In genomic region chr1:23116921-23117699, GRCh38 we compare ENCODE assay signal across 16 cellular contexts. TPM values are rescaled to one million over a fixed set of nuclear protein-coding genes. Genes with fewer than 3 reads are reported as not detected.
DNase-seq lines count a peak whose midpoint lies in the region; ATAC-seq and TF ChIP-seq lines count a peak whose summit lies in the region.
"Had no signal": no experiment of that assay in that cellular context is flagged by ENCODE, and none has a peak within 500 bp of the region (broad histone marks: within the 10 kb centered on the region; RNA-seq: fewer than 3 reads in every experiment).

No MANE protein-coding gene starts in this region.

- DNase-seq in CD4-positive, alpha-beta T cell: no peak
- no peak for DNase-seq in RWPE1 (ENCODE audit: low spot score)
- DNase-seq in chondrocyte (ENCODE audit: low spot score): no peak
- no peak for DNase-seq in natural killer cell treated with Interleukin-12 subunit alpha and Interleukin-12 subunit beta and Interleukin-15 and Interleukin-18, amount 100 ng/mL, for 72 hours (ENCODE audit: low spot score)
- no peak for DNase-seq in activated T-cell treated with anti-CD3 and anti-CD28 coated beads, Interleukin-2, amount 50 U/mL, for 1 hour
- DNase-seq in coronary artery (ENCODE audit: low spot score): no peak
- DNase-seq: DMS153, H9, heart left ventricle, KG1, NCI-H2171 treated with DMSO at 0.1 percent for 48 hours, NCI-H526 had no signal

- H3K4me3 ChIP-seq in coronary artery: no peak overlapping the region
- H3K4me3 ChIP-seq: heart left ventricle, prostate gland had no signal

- H3K27me3 Mint-ChIP-seq in CD4-positive, alpha-beta T cell: no peaks in the 10 kb centered on the region
- no peaks in the 10 kb centered on the region for H3K27me3 Mint-ChIP-seq in chondrocyte (ENCODE audit: low read depth)
- H3K27me3 Mint-ChIP-seq in natural killer cell treated with Interleukin-12 subunit alpha and Interleukin-12 subunit beta and Interleukin-15 and Interleukin-18, amount 100 ng/mL, for 72 hours: no peaks in the 10 kb centered on the region
- H3K27me3 Mint-ChIP-seq: activated naive CD8-positive, alpha-beta T cell had no signal

- no peak for ATAC-seq in CD4-positive, alpha-beta T cell (ENCODE audit: poor library complexity)
- ATAC-seq in natural killer cell treated with Interleukin-12 subunit alpha and Interleukin-12 subunit beta and Interleukin-15 and Interleukin-18, amount 100 ng/mL, for 72 hours: no peak
- ATAC-seq in HG02571 (IDR thresholded peaks at IDR 0.05; ENCODE audit: unreplicated experiment): no peak
- ATAC-seq: heart left ventricle had no signal

- H3K9me3 ChIP-seq in CD4-positive, alpha-beta T cell (ENCODE audit: control insufficient read depth, low read length): no peaks in the 10 kb centered on the region
- H3K9me3 ChIP-seq: heart left ventricle, prostate gland had no signal

- no peaks in the 10 kb centered on the region for H3K27me3 ChIP-seq in CD4-positive, alpha-beta T cell (ENCODE audit: control insufficient read depth, insufficient read depth, low read length)
- H3K27me3 ChIP-seq: heart left ventricle had no signal

- H3K4me3 Mint-ChIP-seq in CD4-positive, alpha-beta T cell: no peak overlapping the region
- no peak overlapping the region for H3K4me3 Mint-ChIP-seq in chondrocyte (ENCODE audit: unreplicated experiment)
- H3K4me3 Mint-ChIP-seq in natural killer cell treated with Interleukin-12 subunit alpha and Interleukin-12 subunit beta and Interleukin-15 and Interleukin-18, amount 100 ng/mL, for 72 hours: peak overlapping the region; percentile 38
- H3K4me3 Mint-ChIP-seq: H9 had no signal

- CTCF ChIA-PET in CD4-positive, alpha-beta T cell (lab: Charles Lee): no interaction called here
- CTCF ChIA-PET in RWPE1 (lab: Yijun Ruan, JAX): no interaction called here

- intact Hi-C loops in CD4-positive, alpha-beta T cell (cut with DNase I, micrococcal nuclease): loop anchor here in 1 of 2 experiments (5.0 kb wide), 1 partner anchor 50 kb away; the partner anchor contains the start of gene LUZP1

- POLR2A ChIA-PET in CD4-positive, alpha-beta T cell (lab: Charles Lee): no interaction called here
- POLR2A ChIA-PET in RWPE1 (lab: Yijun Ruan, JAX; ENCODE audit: low non-redundant PET): no interaction called here

- H3K27ac Mint-ChIP-seq in CD4-positive, alpha-beta T cell: peak overlapping the region; percentile 5
- peak overlapping the region; percentile 65 for H3K27ac Mint-ChIP-seq in chondrocyte (ENCODE audit: unreplicated experiment)
- H3K27ac Mint-ChIP-seq in natural killer cell treated with Interleukin-12 subunit alpha and Interleukin-12 subunit beta and Interleukin-15 and Interleukin-18, amount 100 ng/mL, for 72 hours: peak overlapping the region; percentile 0 to 10
- H3K27ac Mint-ChIP-seq: activated naive CD8-positive, alpha-beta T cell; activated T-helper 2 cell treated with anti-CD3 and anti-CD28 coated beads, Interferon-gamma antibody, Interleukin-2, Interleukin-4, amounts not matched to agents 10 μg/mL and 5 μg/mL and 100 μg/mL, durations not matched to agents 14 hours and 24 hours and 36 hours had no signal

- no peak for TF ChIP-seq CTCF in CD4-positive, alpha-beta T cell (IDR thresholded peaks at IDR 0.05)
- TF ChIP-seq CTCF in RWPE1 (conservative IDR thresholded peaks at IDR 0.05; ENCODE audit: low read depth) (no peak), chondrocyte (IDR thresholded peaks at IDR 0.05) (no peak), coronary artery (IDR thresholded peaks at IDR 0.05) (no peak)

- H3K9me3 Mint-ChIP-seq in CD4-positive, alpha-beta T cell: no peaks in the 10 kb centered on the region
- no peaks in the 10 kb centered on the region for H3K9me3 Mint-ChIP-seq in chondrocyte (ENCODE audit: low read depth)
- H3K9me3 Mint-ChIP-seq in natural killer cell treated with Interleukin-12 subunit alpha and Interleukin-12 subunit beta and Interleukin-15 and Interleukin-18, amount 100 ng/mL, for 72 hours: no peaks in the 10 kb centered on the region
- H3K9me3 Mint-ChIP-seq: activated T-helper 2 cell treated with anti-CD3 and anti-CD28 coated beads, Interferon-gamma antibody, Interleukin-2, Interleukin-4, amounts not matched to agents 10 μg/mL and 5 μg/mL and 100 μg/mL, durations not matched to agents 14 hours and 24 hours and 36 hours; H9 had no signal

- no peaks in the 10 kb centered on the region for H3K36me3 Mint-ChIP-seq in CD4-positive, alpha-beta T cell (ENCODE audit: low read depth)
- no peaks in the 10 kb centered on the region for H3K36me3 Mint-ChIP-seq in chondrocyte (ENCODE audit: low read depth)
- H3K36me3 Mint-ChIP-seq in natural killer cell treated with Interleukin-12 subunit alpha and Interleukin-12 subunit beta and Interleukin-15 and Interleukin-18, amount 100 ng/mL, for 72 hours: peaks cover 15% of the 10 kb centered on the region
- H3K36me3 Mint-ChIP-seq: activated naive CD8-positive, alpha-beta T cell had no signal

- H3K4me1 Mint-ChIP-seq in CD4-positive, alpha-beta T cell (ENCODE audit: low read depth): peaks cover 69% of the 10 kb centered on the region
- peaks cover 69% of the 10 kb centered on the region for H3K4me1 Mint-ChIP-seq in chondrocyte (ENCODE audit: low read depth)
- peaks cover 56 to 72% of the 10 kb centered on the region in 2 donors for H3K4me1 Mint-ChIP-seq in natural killer cell treated with Interleukin-12 subunit alpha and Interleukin-12 subunit beta and Interleukin-15 and Interleukin-18, amount 100 ng/mL, for 72 hours (ENCODE audit: low read depth in 2 of 2)

- no peak overlapping the region for H3K27ac ChIP-seq in CD4-positive, alpha-beta T cell (ENCODE audit: low read depth, low read length)
- H3K27ac ChIP-seq in RWPE1 (peak overlapping the region; percentile 59), coronary artery (no peak overlapping the region)
- H3K27ac ChIP-seq: heart left ventricle, prostate gland had no signal

RNA-seq across cellular contexts. Expression of gene LUZP1, which starts 51.5 kb away (rescaled TPM):
- total RNA-seq in CD4-positive, alpha-beta T cell: 10 to 100 TPM; 20.1 to 23.7 TPM
- 55.5 to 67.7 TPM (median 58.0 TPM) in 3 replicates for total RNA-seq in chondrocyte
- total RNA-seq in natural killer cell treated with Interleukin-12 subunit alpha and Interleukin-12 subunit beta and Interleukin-15 and Interleukin-18, amount 100 ng/mL, for 72 hours: 10 to 100 TPM; 42.7 to 43.1 TPM

Comparison
In these comparisons a context has a peak if more than half of its experiments do, and no peak if none do; other contexts are left out.
1. H3K27ac Mint-ChIP-seq: peak in every context shown above with its lines; median percentile 65 in chondrocyte; 5 in CD4-positive, alpha-beta T cell; 5 in natural killer cell treated with Interleukin-12 subunit alpha and Interleukin-12 subunit beta and Interleukin-15 and Interleukin-18, amount 100 ng/mL, for 72 hours.